9 cellular contexts compared by ENCODE assay signal in genomic region chr4:145830699-145831098, GRCh38.
DNase-seq lines count a peak whose midpoint lies in the region; ATAC-seq, FAIRE-seq and TF ChIP-seq lines count a peak whose summit lies in the region.
"Had no signal": no experiment of that assay in that cellular context is flagged by ENCODE, and none has a peak within 500 bp of the region (broad histone marks: within the 10 kb centered on the region; RNA-seq: fewer than 3 reads in every experiment).

No MANE protein-coding gene starts in this region.

- no peaks in the 10 kb centered on the region for H3K9me3 Mint-ChIP-seq in T-helper 2 cell treated with Interferon-gamma antibody and Interleukin-4, amounts not matched to agents 5 μg/mL and 100 μg/mL, for 36 hours

- peak overlapping the region; percentile 46 for H3K27ac Mint-ChIP-seq in T-helper 2 cell treated with Interferon-gamma antibody and Interleukin-4, amounts not matched to agents 5 μg/mL and 100 μg/mL, for 36 hours

- H3K4me1 Mint-ChIP-seq in T-helper 2 cell treated with Interferon-gamma antibody and Interleukin-4, amounts not matched to agents 5 μg/mL and 100 μg/mL, for 36 hours (ENCODE audit: low read depth) = peaks cover 46% of the 10 kb centered on the region

- ATAC-seq in GM21381 (IDR thresholded peaks at IDR 0.05; ENCODE audit: unreplicated experiment) (peak; percentile 56), HG03196 (IDR thresholded peaks at IDR 0.05; ENCODE audit: unreplicated experiment) (peak; percentile 57)

- no peak for TF ChIP-seq POLR2A in GM12892 (IDR thresholded peaks at IDR 0.05; ENCODE audit: low read depth, low read length)

- H3K36me3 Mint-ChIP-seq in T-helper 2 cell treated with Interferon-gamma antibody and Interleukin-4, amounts not matched to agents 5 μg/mL and 100 μg/mL, for 36 hours (ENCODE audit: low read depth) = peaks cover 29% of the 10 kb centered on the region

- H3K27me3 Mint-ChIP-seq in T-helper 2 cell treated with Interferon-gamma antibody and Interleukin-4, amounts not matched to agents 5 μg/mL and 100 μg/mL, for 36 hours (ENCODE audit: low read depth) = no peaks in the 10 kb centered on the region

- DNase-seq in GM12892 (ENCODE audit: insufficient read length) (no peak), NCI-H524 treated with DMSO at 0.1 percent for 48 hours (lab: John Stamatoyannopoulos, UW) (no peak), HTR-8/SVneo (ENCODE audit: insufficient read length, low spot score) (no peak), NCI-H1436 treated with DMSO at 0.1 percent for 48 hours (lab: John Stamatoyannopoulos, UW) (no peak)
- DNase-seq in T-helper 2 cell treated with Interferon-gamma antibody and Interleukin-4, amounts not matched to agents 5 μg/mL and 100 μg/mL, for 36 hours (ENCODE audit: low spot score) = no peak
- no peak for DNase-seq in stimulated activated CD4-positive, alpha-beta T cell treated with anti-CD3 and anti-CD28 coated beads, Interleukin-2, amount 100 ng/mL, for 48 hours
- DNase-seq: IMR-90 had no signal

- peak; percentile 93 for FAIRE-seq in GM12892 (lab: Jason Lieb, UNC)
- FAIRE-seq in HTR-8/SVneo (lab: Jason Lieb, UNC) = no peak

- no peak overlapping the region for H3K4me3 Mint-ChIP-seq in T-helper 2 cell treated with Interferon-gamma antibody and Interleukin-4, amounts not matched to agents 5 μg/mL and 100 μg/mL, for 36 hours
